In the genomic region with DNA sequence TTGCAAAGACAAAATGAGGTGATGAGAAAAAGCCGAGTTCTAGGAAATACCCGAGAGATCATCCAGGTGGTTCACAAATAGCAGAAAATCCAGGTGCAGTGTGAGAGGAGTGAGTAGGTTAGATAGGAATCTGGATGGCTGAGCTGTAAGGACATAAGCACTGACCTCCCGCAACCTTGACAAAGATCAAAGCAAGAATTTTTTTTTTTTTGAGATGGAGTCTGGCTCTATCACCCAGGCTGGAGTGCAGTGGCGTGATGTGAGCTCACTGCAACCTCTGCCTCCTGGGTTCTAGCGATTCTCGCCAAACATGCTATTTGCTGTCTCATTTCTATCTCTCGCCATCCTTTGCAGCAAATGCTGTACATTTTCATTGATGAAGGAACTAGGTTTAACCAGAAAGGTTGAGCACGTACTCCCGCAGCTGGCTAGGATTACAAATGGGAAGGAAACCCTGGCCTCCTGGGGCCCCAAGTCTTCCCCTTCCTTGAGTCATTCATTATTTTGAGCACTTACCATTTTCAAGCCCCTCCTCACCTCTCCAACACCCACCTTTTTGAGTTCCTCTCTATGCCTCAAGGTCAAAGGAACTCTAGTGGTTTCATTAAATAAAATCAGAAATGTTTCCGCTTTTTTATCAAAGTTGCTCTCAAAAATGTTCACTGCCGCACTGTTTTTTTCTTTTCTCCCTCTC, we compare ENCODE assay signal across 1 cellular context.
TF ChIP-seq lines count a peak whose summit lies in the region.

No MANE protein-coding gene starts in this region.

TF ChIP-seq in HepG2, 621 proteins besides CTCF, POLR2A, EP300 and RAD21 (continued from another document and continues in another):
- TF ChIP-seq, protein P1, sequence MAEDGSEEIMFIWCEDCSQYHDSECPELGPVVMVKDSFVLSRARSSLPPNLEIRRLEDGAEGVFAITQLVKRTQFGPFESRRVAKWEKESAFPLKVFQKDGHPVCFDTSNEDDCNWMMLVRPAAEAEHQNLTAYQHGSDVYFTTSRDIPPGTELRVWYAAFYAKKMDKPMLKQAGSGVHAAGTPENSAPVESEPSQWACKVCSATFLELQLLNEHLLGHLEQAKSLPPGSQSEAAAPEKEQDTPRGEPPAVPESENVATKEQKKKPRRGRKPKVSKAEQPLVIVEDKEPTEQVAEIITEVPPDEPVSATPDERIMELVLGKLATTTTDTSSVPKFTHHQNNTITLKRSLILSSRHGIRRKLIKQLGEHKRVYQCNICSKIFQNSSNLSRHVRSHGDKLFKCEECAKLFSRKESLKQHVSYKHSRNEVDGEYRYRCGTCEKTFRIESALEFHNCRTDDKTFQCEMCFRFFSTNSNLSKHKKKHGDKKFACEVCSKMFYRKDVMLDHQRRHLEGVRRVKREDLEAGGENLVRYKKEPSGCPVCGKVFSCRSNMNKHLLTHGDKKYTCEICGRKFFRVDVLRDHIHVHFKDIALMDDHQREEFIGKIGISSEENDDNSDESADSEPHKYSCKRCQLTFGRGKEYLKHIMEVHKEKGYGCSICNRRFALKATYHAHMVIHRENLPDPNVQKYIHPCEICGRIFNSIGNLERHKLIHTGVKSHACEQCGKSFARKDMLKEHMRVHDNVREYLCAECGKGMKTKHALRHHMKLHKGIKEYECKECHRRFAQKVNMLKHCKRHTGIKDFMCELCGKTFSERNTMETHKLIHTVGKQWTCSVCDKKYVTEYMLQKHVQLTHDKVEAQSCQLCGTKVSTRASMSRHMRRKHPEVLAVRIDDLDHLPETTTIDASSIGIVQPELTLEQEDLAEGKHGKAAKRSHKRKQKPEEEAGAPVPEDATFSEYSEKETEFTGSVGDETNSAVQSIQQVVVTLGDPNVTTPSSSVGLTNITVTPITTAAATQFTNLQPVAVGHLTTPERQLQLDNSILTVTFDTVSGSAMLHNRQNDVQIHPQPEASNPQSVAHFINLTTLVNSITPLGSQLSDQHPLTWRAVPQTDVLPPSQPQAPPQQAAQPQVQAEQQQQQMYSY (CRISPR knock-in tag; IDR thresholded peaks at IDR 0.05) = no peak
- no peak for TF ChIP-seq ZNF274 (CRISPR knock-in tag; IDR thresholded peaks at IDR 0.05)
- no peak for TF ChIP-seq NFKB2 (CRISPR knock-in tag; IDR thresholded peaks at IDR 0.05; ENCODE audit: borderline replicate concordance)
- TF ChIP-seq, protein P2, sequence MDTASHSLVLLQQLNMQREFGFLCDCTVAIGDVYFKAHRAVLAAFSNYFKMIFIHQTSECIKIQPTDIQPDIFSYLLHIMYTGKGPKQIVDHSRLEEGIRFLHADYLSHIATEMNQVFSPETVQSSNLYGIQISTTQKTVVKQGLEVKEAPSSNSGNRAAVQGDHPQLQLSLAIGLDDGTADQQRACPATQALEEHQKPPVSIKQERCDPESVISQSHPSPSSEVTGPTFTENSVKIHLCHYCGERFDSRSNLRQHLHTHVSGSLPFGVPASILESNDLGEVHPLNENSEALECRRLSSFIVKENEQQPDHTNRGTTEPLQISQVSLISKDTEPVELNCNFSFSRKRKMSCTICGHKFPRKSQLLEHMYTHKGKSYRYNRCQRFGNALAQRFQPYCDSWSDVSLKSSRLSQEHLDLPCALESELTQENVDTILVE (CRISPR knock-in tag; IDR thresholded peaks at IDR 0.05) = no peak
- TF ChIP-seq TCF7L2 (IDR thresholded peaks at IDR 0.05; ENCODE audit: low read depth, low read length) = peak; percentile 52; the same call in 1 of the 2 replicates
- TF ChIP-seq ZNF670 (CRISPR knock-in tag; IDR thresholded peaks at IDR 0.05; ENCODE audit: borderline replicate concordance) = no peak
- TF ChIP-seq ARNT (IDR thresholded peaks at IDR 0.05) = no peak
- TF ChIP-seq ZNF3 (CRISPR knock-in tag; IDR thresholded peaks at IDR 0.05) = no peak
- no peak for TF ChIP-seq PCBP2 (optimal IDR thresholded peaks at IDR 0.05; ENCODE audit: low read depth, low read length, poor library complexity, severe bottlenecking)
- TF ChIP-seq ZBTB3 (CRISPR knock-in tag; IDR thresholded peaks at IDR 0.05; ENCODE audit: borderline replicate concordance, low read depth) = no peak
- TF ChIP-seq, protein P3, sequence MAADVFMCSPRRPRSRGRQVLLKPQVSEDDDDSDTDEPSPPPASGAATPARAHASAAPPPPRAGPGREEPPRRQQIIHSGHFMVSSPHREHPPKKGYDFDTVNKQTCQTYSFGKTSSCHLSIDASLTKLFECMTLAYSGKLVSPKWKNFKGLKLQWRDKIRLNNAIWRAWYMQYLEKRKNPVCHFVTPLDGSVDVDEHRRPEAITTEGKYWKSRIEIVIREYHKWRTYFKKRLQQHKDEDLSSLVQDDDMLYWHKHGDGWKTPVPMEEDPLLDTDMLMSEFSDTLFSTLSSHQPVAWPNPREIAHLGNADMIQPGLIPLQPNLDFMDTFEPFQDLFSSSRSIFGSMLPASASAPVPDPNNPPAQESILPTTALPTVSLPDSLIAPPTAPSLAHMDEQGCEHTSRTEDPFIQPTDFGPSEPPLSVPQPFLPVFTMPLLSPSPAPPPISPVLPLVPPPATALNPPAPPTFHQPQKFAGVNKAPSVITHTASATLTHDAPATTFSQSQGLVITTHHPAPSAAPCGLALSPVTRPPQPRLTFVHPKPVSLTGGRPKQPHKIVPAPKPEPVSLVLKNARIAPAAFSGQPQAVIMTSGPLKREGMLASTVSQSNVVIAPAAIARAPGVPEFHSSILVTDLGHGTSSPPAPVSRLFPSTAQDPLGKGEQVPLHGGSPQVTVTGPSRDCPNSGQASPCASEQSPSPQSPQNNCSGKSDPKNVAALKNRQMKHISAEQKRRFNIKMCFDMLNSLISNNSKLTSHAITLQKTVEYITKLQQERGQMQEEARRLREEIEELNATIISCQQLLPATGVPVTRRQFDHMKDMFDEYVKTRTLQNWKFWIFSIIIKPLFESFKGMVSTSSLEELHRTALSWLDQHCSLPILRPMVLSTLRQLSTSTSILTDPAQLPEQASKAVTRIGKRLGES (CRISPR knock-in tag; IDR thresholded peaks at IDR 0.05; ENCODE audit: borderline replicate concordance) = no peak
- peak; percentile 37; the same call in 1 of the 2 replicates for TF ChIP-seq SAP130 (CRISPR knock-in tag; IDR thresholded peaks at IDR 0.05; ENCODE audit: low read depth)
- no peak for TF ChIP-seq FLYWCH1 (CRISPR knock-in tag; IDR thresholded peaks at IDR 0.05)
- TF ChIP-seq NR2F2 (IDR thresholded peaks at IDR 0.05; ENCODE audit: borderline replicate concordance, low read depth) = peak; percentile 60; the same call in 1 of the 2 replicates
- TF ChIP-seq CHD4 (IDR thresholded peaks at IDR 0.05; ENCODE audit: borderline replicate concordance, low read length) = no peak
- no peak for TF ChIP-seq HMGA1 (CRISPR knock-in tag; conservative IDR thresholded peaks at IDR 0.05)
- no peak for TF ChIP-seq ZNF577 (CRISPR knock-in tag; IDR thresholded peaks at IDR 0.05; ENCODE audit: borderline replicate concordance, low read depth)
- no peak for TF ChIP-seq AHR (CRISPR knock-in tag; IDR thresholded peaks at IDR 0.05)
- peak; percentile 77 for TF ChIP-seq TCF7 (IDR thresholded peaks at IDR 0.05; ENCODE audit: low read depth)
- TF ChIP-seq, protein P4, sequence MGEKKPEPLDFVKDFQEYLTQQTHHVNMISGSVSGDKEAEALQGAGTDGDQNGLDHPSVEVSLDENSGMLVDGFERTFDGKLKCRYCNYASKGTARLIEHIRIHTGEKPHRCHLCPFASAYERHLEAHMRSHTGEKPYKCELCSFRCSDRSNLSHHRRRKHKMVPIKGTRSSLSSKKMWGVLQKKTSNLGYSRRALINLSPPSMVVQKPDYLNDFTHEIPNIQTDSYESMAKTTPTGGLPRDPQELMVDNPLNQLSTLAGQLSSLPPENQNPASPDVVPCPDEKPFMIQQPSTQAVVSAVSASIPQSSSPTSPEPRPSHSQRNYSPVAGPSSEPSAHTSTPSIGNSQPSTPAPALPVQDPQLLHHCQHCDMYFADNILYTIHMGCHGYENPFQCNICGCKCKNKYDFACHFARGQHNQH (CRISPR knock-in tag; IDR thresholded peaks at IDR 0.05) = 0 out of 2 replicates have a peak, but pooled peaks have one; percentile 20
- TF ChIP-seq, protein P5, sequence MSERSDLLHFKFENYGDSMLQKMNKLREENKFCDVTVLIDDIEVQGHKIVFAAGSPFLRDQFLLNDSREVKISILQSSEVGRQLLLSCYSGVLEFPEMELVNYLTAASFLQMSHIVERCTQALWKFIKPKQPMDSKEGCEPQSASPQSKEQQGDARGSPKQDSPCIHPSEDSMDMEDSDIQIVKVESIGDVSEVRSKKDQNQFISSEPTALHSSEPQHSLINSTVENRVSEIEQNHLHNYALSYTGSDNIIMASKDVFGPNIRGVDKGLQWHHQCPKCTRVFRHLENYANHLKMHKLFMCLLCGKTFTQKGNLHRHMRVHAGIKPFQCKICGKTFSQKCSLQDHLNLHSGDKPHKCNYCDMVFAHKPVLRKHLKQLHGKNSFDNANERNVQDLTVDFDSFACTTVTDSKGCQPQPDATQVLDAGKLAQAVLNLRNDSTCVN (CRISPR knock-in tag; IDR thresholded peaks at IDR 0.05; ENCODE audit: borderline replicate concordance) = peak; percentile 85
- no peak for TF ChIP-seq ZNF232 (CRISPR knock-in tag; IDR thresholded peaks at IDR 0.05; ENCODE audit: borderline replicate concordance)
- TF ChIP-seq SETDB1 (CRISPR knock-in tag; IDR thresholded peaks at IDR 0.05; ENCODE audit: borderline replicate concordance) = no peak
- TF ChIP-seq RXRB (CRISPR knock-in tag; IDR thresholded peaks at IDR 0.05; ENCODE audit: borderline replicate concordance) = peak; percentile 69
- peak; percentile 74 for TF ChIP-seq NR2F6 (IDR thresholded peaks at IDR 0.05)
- peak; percentile 77 for TF ChIP-seq NR2F6 (CRISPR knock-in tag; IDR thresholded peaks at IDR 0.05)
- no peak for TF ChIP-seq ZNF75D (CRISPR knock-in tag; IDR thresholded peaks at IDR 0.05; ENCODE audit: borderline replicate concordance)
- TF ChIP-seq PHF8 (CRISPR knock-in tag; IDR thresholded peaks at IDR 0.05) = no peak
- no peak for TF ChIP-seq ZNF83 (CRISPR knock-in tag; IDR thresholded peaks at IDR 0.05; ENCODE audit: borderline replicate concordance)
- TF ChIP-seq CBX1 (IDR thresholded peaks at IDR 0.05; ENCODE audit: low read depth) = no peak
- no peak for TF ChIP-seq ZBTB20 (CRISPR knock-in tag; IDR thresholded peaks at IDR 0.05; ENCODE audit: borderline replicate concordance, low read depth)
- TF ChIP-seq, protein P6, sequence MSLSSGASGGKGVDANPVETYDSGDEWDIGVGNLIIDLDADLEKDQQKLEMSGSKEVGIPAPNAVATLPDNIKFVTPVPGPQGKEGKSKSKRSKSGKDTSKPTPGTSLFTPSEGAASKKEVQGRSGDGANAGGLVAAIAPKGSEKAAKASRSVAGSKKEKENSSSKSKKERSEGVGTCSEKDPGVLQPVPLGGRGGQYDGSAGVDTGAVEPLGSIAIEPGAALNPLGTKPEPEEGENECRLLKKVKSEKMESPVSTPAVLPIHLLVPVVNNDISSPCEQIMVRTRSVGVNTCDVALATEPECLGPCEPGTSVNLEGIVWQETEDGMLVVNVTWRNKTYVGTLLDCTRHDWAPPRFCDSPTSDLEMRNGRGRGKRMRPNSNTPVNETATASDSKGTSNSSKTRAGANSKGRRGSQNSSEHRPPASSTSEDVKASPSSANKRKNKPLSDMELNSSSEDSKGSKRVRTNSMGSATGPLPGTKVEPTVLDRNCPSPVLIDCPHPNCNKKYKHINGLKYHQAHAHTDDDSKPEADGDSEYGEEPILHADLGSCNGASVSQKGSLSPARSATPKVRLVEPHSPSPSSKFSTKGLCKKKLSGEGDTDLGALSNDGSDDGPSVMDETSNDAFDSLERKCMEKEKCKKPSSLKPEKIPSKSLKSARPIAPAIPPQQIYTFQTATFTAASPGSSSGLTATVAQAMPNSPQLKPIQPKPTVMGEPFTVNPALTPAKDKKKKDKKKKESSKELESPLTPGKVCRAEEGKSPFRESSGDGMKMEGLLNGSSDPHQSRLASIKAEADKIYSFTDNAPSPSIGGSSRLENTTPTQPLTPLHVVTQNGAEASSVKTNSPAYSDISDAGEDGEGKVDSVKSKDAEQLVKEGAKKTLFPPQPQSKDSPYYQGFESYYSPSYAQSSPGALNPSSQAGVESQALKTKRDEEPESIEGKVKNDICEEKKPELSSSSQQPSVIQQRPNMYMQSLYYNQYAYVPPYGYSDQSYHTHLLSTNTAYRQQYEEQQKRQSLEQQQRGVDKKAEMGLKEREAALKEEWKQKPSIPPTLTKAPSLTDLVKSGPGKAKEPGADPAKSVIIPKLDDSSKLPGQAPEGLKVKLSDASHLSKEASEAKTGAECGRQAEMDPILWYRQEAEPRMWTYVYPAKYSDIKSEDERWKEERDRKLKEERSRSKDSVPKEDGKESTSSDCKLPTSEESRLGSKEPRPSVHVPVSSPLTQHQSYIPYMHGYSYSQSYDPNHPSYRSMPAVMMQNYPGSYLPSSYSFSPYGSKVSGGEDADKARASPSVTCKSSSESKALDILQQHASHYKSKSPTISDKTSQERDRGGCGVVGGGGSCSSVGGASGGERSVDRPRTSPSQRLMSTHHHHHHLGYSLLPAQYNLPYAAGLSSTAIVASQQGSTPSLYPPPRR (CRISPR knock-in tag; IDR thresholded peaks at IDR 0.05; ENCODE audit: borderline replicate concordance) = peak; percentile 30; the same call in 1 of the 2 replicates
- no peak for TF ChIP-seq ZNF788 (CRISPR knock-in tag; IDR thresholded peaks at IDR 0.05; ENCODE audit: borderline replicate concordance)
- TF ChIP-seq, protein P7, sequence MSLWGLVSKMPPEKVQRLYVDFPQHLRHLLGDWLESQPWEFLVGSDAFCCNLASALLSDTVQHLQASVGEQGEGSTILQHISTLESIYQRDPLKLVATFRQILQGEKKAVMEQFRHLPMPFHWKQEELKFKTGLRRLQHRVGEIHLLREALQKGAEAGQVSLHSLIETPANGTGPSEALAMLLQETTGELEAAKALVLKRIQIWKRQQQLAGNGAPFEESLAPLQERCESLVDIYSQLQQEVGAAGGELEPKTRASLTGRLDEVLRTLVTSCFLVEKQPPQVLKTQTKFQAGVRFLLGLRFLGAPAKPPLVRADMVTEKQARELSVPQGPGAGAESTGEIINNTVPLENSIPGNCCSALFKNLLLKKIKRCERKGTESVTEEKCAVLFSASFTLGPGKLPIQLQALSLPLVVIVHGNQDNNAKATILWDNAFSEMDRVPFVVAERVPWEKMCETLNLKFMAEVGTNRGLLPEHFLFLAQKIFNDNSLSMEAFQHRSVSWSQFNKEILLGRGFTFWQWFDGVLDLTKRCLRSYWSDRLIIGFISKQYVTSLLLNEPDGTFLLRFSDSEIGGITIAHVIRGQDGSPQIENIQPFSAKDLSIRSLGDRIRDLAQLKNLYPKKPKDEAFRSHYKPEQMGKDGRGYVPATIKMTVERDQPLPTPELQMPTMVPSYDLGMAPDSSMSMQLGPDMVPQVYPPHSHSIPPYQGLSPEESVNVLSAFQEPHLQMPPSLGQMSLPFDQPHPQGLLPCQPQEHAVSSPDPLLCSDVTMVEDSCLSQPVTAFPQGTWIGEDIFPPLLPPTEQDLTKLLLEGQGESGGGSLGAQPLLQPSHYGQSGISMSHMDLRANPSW (CRISPR knock-in tag; IDR thresholded peaks at IDR 0.05; ENCODE audit: borderline replicate concordance) = no peak
